30 cellular contexts compared by ENCODE assay signal in genomic region chr11:17538054-17538453, GRCh38. TPM values are rescaled to one million over a fixed set of nuclear protein-coding genes. Genes with fewer than 3 reads are reported as not detected.
"Had no signal": no experiment of that assay in that cellular context is flagged by ENCODE, and none has a peak within 500 bp of the region (broad histone marks: within the 10 kb centered on the region; RNA-seq: fewer than 3 reads in every experiment).

No MANE protein-coding gene starts in this region.

- H3K27ac ChIP-seq: left lung, lower lobe of right lung, neutrophil, ovary, prostate gland, sigmoid colon, tibial nerve, uterus had no signal

- H3K4me3 ChIP-seq: left lung, lower lobe of right lung, ovary, prostate gland, sigmoid colon, tibial nerve, uterus had no signal

- H3K4me1 ChIP-seq: left lung, lower lobe of right lung, prostate gland, sigmoid colon, tibial nerve, uterus had no signal

- DNase-seq: hippocampal formation; immature natural killer cell; kidney; left colon; lower lobe of right lung; mammary epithelial cell; mesenchymal stem cell; naive thymus-derived CD8-positive, alpha-beta T cell; ovary; retina; right cardiac atrium; small intestine; stimulated activated CD4-positive, alpha-beta T cell treated with anti-CD3 and anti-CD28 coated beads, Interleukin-1b, Interleukin-23, amount 100 ng/mL, for 48 hours; stimulated activated CD4-positive, alpha-beta T cell treated with anti-CD3 and anti-CD28 coated beads, Interleukin-2, amount 100 ng/mL, for 48 hours; stimulated activated CD4-positive, alpha-beta T cell treated with anti-CD3 and anti-CD28 coated beads, Interleukin-4, amount 100 ng/mL, for 4 hours; stimulated activated CD8-positive, alpha-beta memory T cell treated with anti-CD3 and anti-CD28 coated beads, Interleukin-4, amount 100 ng/mL, for 48 hours; stimulated activated naive CD4-positive, alpha-beta T cell treated with Interleukin-2 at 50 U/mL for 16 hours; stimulated activated naive CD8-positive, alpha-beta T cell treated with anti-CD3 and anti-CD28 coated beads, Interleukin-15, amount 100 ng/mL, for 72 hours; substantia nigra; uterus had no signal

- FAIRE-seq: islet of Langerhans, kidney, small intestine had no signal

- H3K36me3 ChIP-seq: left lung, lower lobe of right lung, neutrophil, ovary, prostate gland, sigmoid colon, tibial nerve, uterus had no signal

- H3K27me3 ChIP-seq: ovary, sigmoid colon, uterus had no signal

- H3K9me3 ChIP-seq: left lung, lower lobe of right lung, neutrophil, ovary, prostate gland, sigmoid colon, tibial nerve, uterus had no signal

- ATAC-seq: left colon; left lung; lower lobe of right lung; naive thymus-derived CD8-positive, alpha-beta T cell; right cardiac atrium; stimulated activated memory B cell treated with anti-CD40 and anti-IgM and Interleukin-4, amounts not matched to agents 10 μg/mL and 1 μg/mL and 100 μg/mL, for 72 hours had no signal

RNA-seq across cellular contexts. Expression of gene USH1C, which starts 6.2 kb away (rescaled TPM):
- total RNA-seq: mammary epithelial cell; naive thymus-derived CD8-positive, alpha-beta T cell; neural crest cell; prostate gland; tibial nerve had no signal

RNA-seq across cellular contexts. Expression of gene OTOG, which starts 9.0 kb away (rescaled TPM):
- total RNA-seq: left colon; left lung; liver; lower lobe of right lung; mammary epithelial cell; naive thymus-derived CD8-positive, alpha-beta T cell; neural crest cell; omental fat pad; ovary; right cardiac atrium; tibial nerve had no signal
